8 cellular contexts compared by ENCODE assay signal in genomic region chr14:24231263-24232120, GRCh38. TPM values are rescaled to one million over a fixed set of nuclear protein-coding genes. Genes with fewer than 3 reads are reported as not detected.
DNase-seq lines count a peak whose midpoint lies in the region; ATAC-seq and TF ChIP-seq lines count a peak whose summit lies in the region.

No MANE protein-coding gene starts in this region.

- H3K9me3 ChIP-seq in gastrocnemius medialis: no peaks in the 10 kb centered on the region

- H3K27ac ChIP-seq in foreskin keratinocyte (peak overlapping the region; percentile 81), gastrocnemius medialis (peak overlapping the region; percentile 85 to 96 (median 92))

- H3K4me3 ChIP-seq in GM08714 (ENCODE audit: low read length) (peak overlapping the region; percentile 79), gastrocnemius medialis (peak overlapping the region; percentile 71 to 91 (median 86))

- peaks cover 0 to 8% of the 10 kb centered on the region in 2 donors for H3K36me3 ChIP-seq in gastrocnemius medialis

- peaks cover 45% of the 10 kb centered on the region for H3K4me1 Mint-ChIP-seq in activated B cell treated with CpG ODN at 0.5 μM for 24 hours

- no peak for TF ChIP-seq CTCF in activated B cell treated with CpG ODN at 0.5 μM for 24 hours (IDR thresholded peaks at IDR 0.05)
- TF ChIP-seq CTCF in foreskin keratinocyte (conservative IDR thresholded peaks at IDR 0.05): no peak
- no peak for TF ChIP-seq CTCF in gastrocnemius medialis (IDR thresholded peaks at IDR 0.05 in 4 of 5, conservative IDR thresholded peaks at IDR 0.05 in 1 of 5)
- no peak for TF ChIP-seq CTCF in GM10248 (IDR thresholded peaks at IDR 0.05; ENCODE audit: control extremely low read depth, extremely low read depth, low read depth, missing control alignments)

- intact Hi-C loops in activated B cell treated with CpG ODN at 0.5 μM for 24 hours (cut with micrococcal nuclease): loop anchor here (1.0 to 5.0 kb wide), 9 partner anchors 11 to 200 kb away; partner anchors contain the start of genes DCAF11, DHRS1, IPO4 and MDP1
- intact Hi-C loops in gastrocnemius medialis (cut with DNase I; ENCODE audit: low total_unique reads): loop anchor here (1.0 to 2.0 kb wide), 4 partner anchors 11 to 85 kb away; partner anchors contain the start of genes IPO4, PSME2, RABGGTA and RNF31

- peaks cover 44% of the 10 kb centered on the region for H3K36me3 Mint-ChIP-seq in activated B cell treated with CpG ODN at 0.5 μM for 24 hours (ENCODE audit: low read depth)

- peak overlapping the region; percentile 99 for H3K4me3 Mint-ChIP-seq in activated B cell treated with CpG ODN at 0.5 μM for 24 hours

- no peaks in the 10 kb centered on the region for H3K27me3 Mint-ChIP-seq in activated B cell treated with CpG ODN at 0.5 μM for 24 hours

- no peaks in the 10 kb centered on the region for H3K9me3 Mint-ChIP-seq in activated B cell treated with CpG ODN at 0.5 μM for 24 hours

- in situ Hi-C loops in gastrocnemius medialis (cut with MboI; ENCODE audit: low sequenced_read_pairs in 4 of 4): loop anchor here in 3 of 4 donors (10.0 to 25.0 kb wide), 2 partner anchors 203 to 206 kb away; partner anchors contain the start of genes CBLN3 (in 1 of the 3), KHNYN (in 1 of the 3) and SDR39U1 (in 1 of the 3)

- peak overlapping the region; percentile 94 for H3K27ac Mint-ChIP-seq in activated B cell treated with CpG ODN at 0.5 μM for 24 hours

- CTCF ChIA-PET in activated B cell treated with CpG ODN at 0.5 μM for 24 hours (lab: Charles Lee): interaction anchor here (0.9 to 1.0 kb wide), 3 partner anchors 70 to 200 kb away, joined by 3 read pairs; no protein-coding TSS in a partner anchor
- CTCF ChIA-PET in GM10248 (lab: Yijun Ruan, JAX): interaction anchor here (1.0 to 2.1 kb wide), 6 partner anchors 11 to 76 kb away, joined by 3 to 10 read pairs (median 4); partner anchors contain the start of genes CHMP4A, CIDEB, IRF9 and MDP1

- peaks cover 8% of the 10 kb centered on the region for H3K4me1 ChIP-seq in foreskin keratinocyte
- H3K4me1 ChIP-seq in gastrocnemius medialis: peaks cover 29 to 34% of the 10 kb centered on the region in 2 donors

- peak; percentile 8 for ATAC-seq in HG02870 (IDR thresholded peaks at IDR 0.05; ENCODE audit: unreplicated experiment)
- no peak for ATAC-seq in activated B cell treated with CpG ODN at 0.5 μM for 24 hours (ENCODE audit: low read depth)
- ATAC-seq in foreskin keratinocyte: peak; percentile 44
- no peak for ATAC-seq in gastrocnemius medialis

- POLR2A ChIA-PET in activated B cell treated with CpG ODN at 0.5 μM for 24 hours (lab: Charles Lee) (interaction anchor here (0.6 to 4.4 kb wide), 10 partner anchors 11 to 90 kb away, joined by 3 to 48 read pairs (median 7); partner anchors contain the start of genes CHMP4A, EMC9, IPO4 and IRF9), GM10248 (lab: Yijun Ruan, JAX) (interaction anchor here (0.9 kb wide), 1 partner anchor 36 kb away, joined by 5 read pairs; the partner anchor contains the start of gene TM9SF1)

- H3K27me3 ChIP-seq in foreskin keratinocyte: no peaks in the 10 kb centered on the region
- H3K27me3 ChIP-seq in gastrocnemius medialis: no peaks in the 10 kb centered on the region

- no peak for TF ChIP-seq POLR2A in gastrocnemius medialis (IDR thresholded peaks at IDR 0.05)

- DNase-seq in activated B cell treated with CpG ODN at 0.5 μM for 24 hours (no peak), foreskin keratinocyte (peak in 1 of 2 donors; percentile 41), gastrocnemius medialis (no peak), GM10248 (ENCODE audit: extremely low spot score) (no peak), SHP77 (lab: John Stamatoyannopoulos, UW) (no peak), glomerular visceral epithelial cell (ENCODE audit: extremely low spot score) (no peak)

RNA-seq across cellular contexts. Expression of gene NEDD8, which starts 0.7 kb away (rescaled TPM):
- total RNA-seq in activated B cell treated with CpG ODN at 0.5 μM for 24 hours (129 and 149 TPM in 2 replicates), foreskin keratinocyte (441 and 445 TPM in 2 replicates), gastrocnemius medialis (100 to 1,000 TPM; 141 to 178 (median 162) TPM)
- 657 and 667 TPM in 2 replicates for polyA plus RNA-seq in foreskin keratinocyte

RNA-seq across cellular contexts. Expression of gene GMPR2, which starts 1.2 kb away (rescaled TPM):
- total RNA-seq in activated B cell treated with CpG ODN at 0.5 μM for 24 hours (43.8 and 50.2 TPM in 2 replicates), foreskin keratinocyte (72.3 and 77.2 TPM in 2 replicates), gastrocnemius medialis (10 to 100 TPM; 15.4 to 44.8 (median 27.4) TPM)
- polyA plus RNA-seq in foreskin keratinocyte: 59.1 and 71.7 TPM in 2 replicates

RNA-seq across cellular contexts. Expression of gene TINF2, which starts 10.9 kb away (rescaled TPM):
- total RNA-seq in activated B cell treated with CpG ODN at 0.5 μM for 24 hours (197 and 205 TPM in 2 replicates), foreskin keratinocyte (40.5 and 43.5 TPM in 2 replicates), gastrocnemius medialis (10 to 100 TPM; 41.4 to 77.1 (median 50.7) TPM)
- 36.7 and 38.7 TPM in 2 replicates for polyA plus RNA-seq in foreskin keratinocyte

RNA-seq across cellular contexts. Expression of gene MDP1, which starts 15.6 kb away (rescaled TPM):
- total RNA-seq in activated B cell treated with CpG ODN at 0.5 μM for 24 hours: 12.7 and 16.3 TPM in 2 replicates
- total RNA-seq in foreskin keratinocyte: 7.8 and 11.0 TPM in 2 replicates
- polyA plus RNA-seq in foreskin keratinocyte: 11.6 and 14.1 TPM in 2 replicates
- total RNA-seq in gastrocnemius medialis: 10 to 100 TPM in 3 of 4 donors, 1 to 10 TPM in 1; 6.7 to 19.2 (median 13.9) TPM

RNA-seq across cellular contexts. Expression of gene CHMP4A, which starts 18.2 kb away (rescaled TPM):
- total RNA-seq in activated B cell treated with CpG ODN at 0.5 μM for 24 hours (88.5 and 117 TPM in 2 replicates), foreskin keratinocyte (43.7 and 51.5 TPM in 2 replicates), gastrocnemius medialis (10 to 100 TPM; 13.6 to 29.8 (median 20.7) TPM)
- polyA plus RNA-seq in foreskin keratinocyte: 92.5 and 94.6 TPM in 2 replicates

Comparison
In these comparisons a context has a peak if more than half of its experiments do, and no peak if none do; other contexts are left out.
1. ATAC-seq: peak in HG02870 (single experiment) and foreskin keratinocyte (single experiment); none in activated B cell treated with CpG ODN at 0.5 μM for 24 hours (single experiment) and gastrocnemius medialis (0 of 2).